ENCODE assay signal across 9 cellular contexts in genomic region chr3:10417849-10418248, GRCh38.
DNase-seq lines count a peak whose midpoint lies in the region; ATAC-seq and TF ChIP-seq lines count a peak whose summit lies in the region.
"Had no signal": no experiment of that assay in that cellular context is flagged by ENCODE, and none has a peak within 500 bp of the region (broad histone marks: within the 10 kb centered on the region; RNA-seq: fewer than 3 reads in every experiment).

No MANE protein-coding gene starts in this region.

- no peak overlapping the region for H3K27ac Mint-ChIP-seq in activated T-helper 1 cell treated with anti-CD3 and anti-CD28 coated beads, Interleukin-12 subunit alpha, Interleukin-12 subunit beta, Interleukin-2, Interleukin-4 antibody, amounts not matched to agents 30 ng/mL and 10 ng/mL and 1 ng/mL, durations not matched to agents 14 hours and 24 hours and 36 hours

- no peaks in the 10 kb centered on the region for H3K4me1 Mint-ChIP-seq in activated T-helper 1 cell treated with anti-CD3 and anti-CD28 coated beads, Interleukin-12 subunit alpha, Interleukin-12 subunit beta, Interleukin-2, Interleukin-4 antibody, amounts not matched to agents 30 ng/mL and 10 ng/mL and 1 ng/mL, durations not matched to agents 14 hours and 24 hours and 36 hours (ENCODE audit: low read depth)

- no TSS peak for BruUV-seq in Panc1 (replicated peaks; lab: Mats Ljungman, UMichigan)

- H3K27me3 Mint-ChIP-seq in activated T-helper 1 cell treated with anti-CD3 and anti-CD28 coated beads, Interleukin-12 subunit alpha, Interleukin-12 subunit beta, Interleukin-2, Interleukin-4 antibody, amounts not matched to agents 30 ng/mL and 10 ng/mL and 1 ng/mL, durations not matched to agents 14 hours and 24 hours and 36 hours (ENCODE audit: insufficient read depth): peaks cover 5% of the 10 kb centered on the region

- in situ Hi-C loops in Panc1 (cut with HindIII; ENCODE audit: low pct_unique_long_range_greater_than_20kb, low sequenced_read_pairs): no loop called here

- H3K4me1 ChIP-seq in Panc1 (ENCODE audit: control insufficient read depth, insufficient read depth, low read length): no peaks in the 10 kb centered on the region
- H3K4me1 ChIP-seq: upper lobe of left lung had no signal

- H3K36me3 Mint-ChIP-seq in activated T-helper 1 cell treated with anti-CD3 and anti-CD28 coated beads, Interleukin-12 subunit alpha, Interleukin-12 subunit beta, Interleukin-2, Interleukin-4 antibody, amounts not matched to agents 30 ng/mL and 10 ng/mL and 1 ng/mL, durations not matched to agents 14 hours and 24 hours and 36 hours (ENCODE audit: low read depth): no peaks in the 10 kb centered on the region

- no peak overlapping the region for H3K27ac ChIP-seq in Panc1 (ENCODE audit: low read length)
- H3K27ac ChIP-seq: upper lobe of left lung had no signal

- no peak for TF ChIP-seq CTCF in GM20000 (IDR thresholded peaks at IDR 0.05; ENCODE audit: extremely low read depth, missing control alignments)
- peak; percentile 60 for TF ChIP-seq CTCF in Panc1 (IDR thresholded peaks at IDR 0.05)
- TF ChIP-seq CTCF in fibroblast of villous mesenchyme (IDR thresholded peaks at IDR 0.05; ENCODE audit: insufficient read depth, low read depth, low read length): no peak

- H3K4me3 ChIP-seq in Panc1 (ENCODE audit: low read depth in 2 of 2, low read length in 2 of 2) (no peak overlapping the region), fibroblast of villous mesenchyme (ENCODE audit: low read depth, low read length) (no peak overlapping the region)
- H3K4me3 ChIP-seq: upper lobe of left lung had no signal

- POLR2A ChIA-PET in Panc1 (lab: Charles Lee): no interaction called here

- no peak overlapping the region for H3K4me3 Mint-ChIP-seq in activated T-helper 1 cell treated with anti-CD3 and anti-CD28 coated beads, Interleukin-12 subunit alpha, Interleukin-12 subunit beta, Interleukin-2, Interleukin-4 antibody, amounts not matched to agents 30 ng/mL and 10 ng/mL and 1 ng/mL, durations not matched to agents 14 hours and 24 hours and 36 hours

- H3K36me3 ChIP-seq in Panc1 (ENCODE audit: control insufficient read depth, insufficient read depth, low read length): no peaks in the 10 kb centered on the region
- H3K36me3 ChIP-seq: upper lobe of left lung had no signal

- ATAC-seq in Panc1 (peak; percentile 74), HG03025 (IDR thresholded peaks at IDR 0.05; ENCODE audit: low FRiP score, unreplicated experiment) (no peak), HG03280 (IDR thresholded peaks at IDR 0.05; ENCODE audit: unreplicated experiment) (no peak)

- DNase-seq in AG08395 (ENCODE audit: low spot score): peak; percentile 41
- DNase-seq in GM20000 (ENCODE audit: low spot score): peak; percentile 27
- peak; percentile 20 for DNase-seq in Panc1 (ENCODE audit: low read depth, low spot score)
- peak; percentile 13 for DNase-seq in fibroblast of villous mesenchyme (ENCODE audit: low read depth)
- no peak for DNase-seq in activated T-helper 1 cell treated with anti-CD3 and anti-CD28 coated beads, Interleukin-12 subunit alpha, Interleukin-12 subunit beta, Interleukin-2, Interleukin-4 antibody, amounts not matched to agents 30 ng/mL and 10 ng/mL and 1 ng/mL, durations not matched to agents 14 hours and 24 hours and 36 hours (ENCODE audit: low spot score)
- DNase-seq in stimulated activated naive CD4-positive, alpha-beta T cell (lab: John Stamatoyannopoulos, UW): no peak
- DNase-seq: upper lobe of left lung had no signal

- no peaks in the 10 kb centered on the region for H3K9me3 Mint-ChIP-seq in activated T-helper 1 cell treated with anti-CD3 and anti-CD28 coated beads, Interleukin-12 subunit alpha, Interleukin-12 subunit beta, Interleukin-2, Interleukin-4 antibody, amounts not matched to agents 30 ng/mL and 10 ng/mL and 1 ng/mL, durations not matched to agents 14 hours and 24 hours and 36 hours

- no peaks in the 10 kb centered on the region for H3K9me3 ChIP-seq in Panc1 (ENCODE audit: control insufficient read depth, insufficient read depth, low read depth, low read length)
- H3K9me3 ChIP-seq: upper lobe of left lung had no signal

- H3K27me3 ChIP-seq in Panc1 (ENCODE audit: control insufficient read depth, insufficient read depth, low read length): peaks cover 2% of the 10 kb centered on the region
- H3K27me3 ChIP-seq: upper lobe of left lung had no signal

- intact Hi-C loops in Panc1 (cut with micrococcal nuclease; ENCODE audit: unreplicated experiment): loop anchor here (5.0 kb wide), 1 partner anchor 319 kb away; no protein-coding TSS in a partner anchor
- intact Hi-C loops in activated T-helper 1 cell treated with anti-CD3 and anti-CD28 coated beads, Interleukin-12 subunit alpha, Interleukin-12 subunit beta, Interleukin-2, Interleukin-4 antibody, amounts not matched to agents 30 ng/mL and 10 ng/mL and 1 ng/mL, durations not matched to agents 14 hours and 24 hours and 36 hours (cut with micrococcal nuclease): loop anchor here (1.0 kb wide), 1 partner anchor 321 kb away; no protein-coding TSS in a partner anchor

- CTCF ChIA-PET in Panc1 (lab: Charles Lee): interaction anchor here (0.6 to 1.5 kb wide), 4 partner anchors 8 to 322 kb away, joined by 3 to 7 read pairs (median 3); no protein-coding TSS in a partner anchor

Comparison
In these comparisons a context has a peak if more than half of its experiments do, and no peak if none do; other contexts are left out.
1. DNase-seq: peak in AG08395 (single experiment), GM20000 (single experiment), Panc1 (single experiment) and fibroblast of villous mesenchyme (single experiment); none in activated T-helper 1 cell treated with anti-CD3 and anti-CD28 coated beads, Interleukin-12 subunit alpha, Interleukin-12 subunit beta, Interleukin-2, Interleukin-4 antibody, amounts not matched to agents 30 ng/mL and 10 ng/mL and 1 ng/mL, durations not matched to agents 14 hours and 24 hours and 36 hours (single experiment) and stimulated activated naive CD4-positive, alpha-beta T cell (0 of 6).